ENCODE assay signal across 10 cellular contexts in genomic region chr7:104985259-104985617, GRCh38. TPM values are rescaled to one million over a fixed set of nuclear protein-coding genes. Genes with fewer than 3 reads are reported as not detected.
DNase-seq lines count a peak whose midpoint lies in the region; FAIRE-seq and TF ChIP-seq lines count a peak whose summit lies in the region.
"Had no signal": no experiment of that assay in that cellular context is flagged by ENCODE, and none has a peak within 500 bp of the region (broad histone marks: within the 10 kb centered on the region; RNA-seq: fewer than 3 reads in every experiment).

No MANE protein-coding gene starts in this region.

- no peak overlapping the region for H3K27ac ChIP-seq in HUES6 (ENCODE audit: low read depth, low read length)

- no TSS peak for BruUV-seq in MCF 10A (replicated peaks; lab: Mats Ljungman, UMichigan)

- DNase-seq in CD14-positive monocyte (ENCODE audit: low spot score) (no peak), MCF 10A (ENCODE audit: unreplicated experiment) (no peak), frontal cortex (ENCODE audit: low spot score in 2 of 2) (no peak), NCI-H1436 treated with DMSO at 0.1 percent for 48 hours (lab: John Stamatoyannopoulos, UW) (no peak), ureter (ENCODE audit: low spot score) (no peak)
- no peak for DNase-seq in stimulated activated naive CD4-positive, alpha-beta T cell (lab: John Stamatoyannopoulos, UW)
- DNase-seq: brain microvascular endothelial cell; stimulated activated CD4-positive, alpha-beta T cell treated with anti-CD3 and anti-CD28 coated beads, Interleukin-4, amount 100 ng/mL, for 4 hours had no signal

- CTCF ChIA-PET in MCF 10A (lab: Yijun Ruan, JAX) = interaction anchor here (0.6 to 8.7 kb wide), 6 partner anchors 14 to 61 kb away, joined by 3 to 119 read pairs (median 3); partner anchors contain the start of gene KMT2E

- H3K4me1 ChIP-seq in HUES6 (ENCODE audit: control insufficient read depth, insufficient read depth, low read length) = peaks cover 38% of the 10 kb centered on the region; the same call in 1 of the 2 replicates

- peak overlapping the region; percentile 83 for H3K4me3 ChIP-seq in HUES6 (ENCODE audit: low read depth, low read length)

- H3K9me3 ChIP-seq in HUES6 (ENCODE audit: control insufficient read depth, insufficient read depth, low read depth, low read length) = no peaks in the 10 kb centered on the region

- H3K27me3 Mint-ChIP-seq in CD14-positive monocyte (ENCODE audit: low read depth in 3 of 3) (peaks cover 0 to 3% (median 0%) of the 10 kb centered on the region in 3 donors), MCF 10A (ENCODE audit: insufficient read depth, unreplicated experiment) (no peaks in the 10 kb centered on the region), nephron (ENCODE audit: low read depth) (no peaks in the 10 kb centered on the region)

- H3K9ac ChIP-seq in HUES6 (ENCODE audit: low read length) = no peak overlapping the region

- no peaks in the 10 kb centered on the region for H3K36me3 ChIP-seq in HUES6 (ENCODE audit: control insufficient read depth, insufficient read depth, low read length)

- intact Hi-C loops in CD14-positive monocyte (cut with micrococcal nuclease) (loop anchor here in 1 of 2 donors (2.0 to 10.0 kb wide), 2 partner anchors 28 to 60 kb away; no protein-coding TSS in a partner anchor), MCF 10A (cut with micrococcal nuclease) (loop anchor here (2.0 kb wide), 1 partner anchor 18 kb away; no protein-coding TSS in a partner anchor)

- H3K36me3 Mint-ChIP-seq in CD14-positive monocyte (peaks cover 6 to 9% of the 10 kb centered on the region in 2 donors), MCF 10A (ENCODE audit: insufficient read depth, unreplicated experiment) (peaks cover 23% of the 10 kb centered on the region), nephron (ENCODE audit: low read depth) (peaks cover 3% of the 10 kb centered on the region)

- TF ChIP-seq CTCF in CD14-positive monocyte (IDR thresholded peaks at IDR 0.05) (no peak), MCF 10A (IDR thresholded peaks at IDR 0.05; ENCODE audit: unreplicated experiment) (no peak), nephron (IDR thresholded peaks at IDR 0.05; ENCODE audit: unreplicated experiment in 3 of 3) (no peak)

- no peaks in the 10 kb centered on the region for H3K27me3 ChIP-seq in HUES6 (ENCODE audit: control insufficient read depth, insufficient read depth, low read length)
- H3K27me3 ChIP-seq: brain microvascular endothelial cell had no signal

- H3K9me3 Mint-ChIP-seq in CD14-positive monocyte (no peaks in the 10 kb centered on the region), MCF 10A (ENCODE audit: unreplicated experiment) (no peaks in the 10 kb centered on the region), nephron (no peaks in the 10 kb centered on the region)

- POLR2A ChIA-PET in MCF 10A (lab: Yijun Ruan, JAX) = interaction anchor here (0.6 to 18.4 kb wide), 6 partner anchors 13 to 1629 kb away, joined by 3 to 620 read pairs (median 4); partner anchors contain the start of gene KMT2E

- H3K4me1 Mint-ChIP-seq in CD14-positive monocyte (peaks cover 62% of the 10 kb centered on the region), MCF 10A (ENCODE audit: insufficient read depth, unreplicated experiment) (peaks cover 20% of the 10 kb centered on the region), nephron (peaks cover 58% of the 10 kb centered on the region)

- no peak overlapping the region for H3K4me3 Mint-ChIP-seq in CD14-positive monocyte
- peak overlapping the region; percentile 94 for H3K4me3 Mint-ChIP-seq in MCF 10A (ENCODE audit: unreplicated experiment)
- H3K4me3 Mint-ChIP-seq in nephron = peak overlapping the region; percentile 99 to 100 (median 99)

- H3K27ac Mint-ChIP-seq in CD14-positive monocyte (peak overlapping the region; percentile 50 to 100 (median 100)), MCF 10A (ENCODE audit: low read depth, unreplicated experiment) (peak overlapping the region; percentile 100), nephron (peak overlapping the region; percentile 99 to 100 (median 100))

- FAIRE-seq in frontal cortex (lab: Jason Lieb, UNC) = no peak

RNA-seq across cellular contexts. Expression of gene KMT2E, which starts 28.8 kb away (rescaled TPM):
- 10 to 100 TPM; 33.1 to 58.0 TPM for polyA plus RNA-seq in CD14-positive monocyte
- total RNA-seq in MCF 10A (2022) (49.7 and 53.1 TPM in 2 replicates), frontal cortex (217 TPM), ureter (120 TPM)

Comparison
In these comparisons a context has a peak if more than half of its experiments do, and no peak if none do; other contexts are left out.
1. H3K4me3 Mint-ChIP-seq: peak in MCF 10A (single experiment) and nephron (3 of 3); none in CD14-positive monocyte (0 of 2).
2. Peak in every context shown above with its lines, with median percentiles within 50 percentile points of each other: H3K27ac Mint-ChIP-seq.